ENCODE assay signal across 8 cellular contexts in genomic region chr9:72586388-72587160, GRCh38.
DNase-seq lines count a peak whose midpoint lies in the region; TF ChIP-seq lines count a peak whose summit lies in the region.

No MANE protein-coding gene starts in this region.

- H3K4me1 Mint-ChIP-seq in activated CD4-positive, alpha-beta T cell treated with anti-CD3 and anti-CD28 coated beads, Interleukin-2, amount 10 ng/mL, durations not matched to agents 7 days and 5 days: peaks cover 29% of the 10 kb centered on the region

- no peak overlapping the region for H3K27ac ChIP-seq in ascending aorta

- H3K4me1 ChIP-seq in ascending aorta: peaks cover 0 to 4% of the 10 kb centered on the region in 2 donors

- peaks cover 3% of the 10 kb centered on the region for H3K27me3 Mint-ChIP-seq in activated CD4-positive, alpha-beta T cell treated with anti-CD3 and anti-CD28 coated beads, Interleukin-2, amount 10 ng/mL, durations not matched to agents 7 days and 5 days

- peak; percentile 40 for DNase-seq in NK-92 treated with Interleukin-12 subunit alpha and Interleukin-12 subunit beta, amount 100 ng/mL, for 24 hours (lab: John Stamatoyannopoulos, UW)
- DNase-seq in NK-92 (lab: John Stamatoyannopoulos, UW; ENCODE audit: unreplicated experiment) (no peak), HS-5 (ENCODE audit: low read depth) (peak; percentile 76), foreskin fibroblast (peak; percentile 84 to 86), stromal cell of bone marrow (ENCODE audit: low read depth) (peak; percentile 68), ascending aorta (ENCODE audit: low spot score in 2 of 2) (no peak), NCI-H1694 (lab: John Stamatoyannopoulos, UW) (no peak)
- peak; percentile 10 for DNase-seq in activated CD4-positive, alpha-beta T cell treated with anti-CD3 and anti-CD28 coated beads, Interleukin-2, amount 10 ng/mL, durations not matched to agents 7 days and 5 days

- no peaks in the 10 kb centered on the region for H3K27me3 ChIP-seq in ascending aorta

- H3K36me3 Mint-ChIP-seq in activated CD4-positive, alpha-beta T cell treated with anti-CD3 and anti-CD28 coated beads, Interleukin-2, amount 10 ng/mL, durations not matched to agents 7 days and 5 days (ENCODE audit: low read depth): peaks cover 4% of the 10 kb centered on the region

- POLR2A ChIA-PET in activated CD4-positive, alpha-beta T cell treated with anti-CD3 and anti-CD28 coated beads, Interleukin-2, amount 10 ng/mL, durations not matched to agents 7 days and 5 days (lab: Charles Lee): no interaction called here

- H3K9me3 Mint-ChIP-seq in activated CD4-positive, alpha-beta T cell treated with anti-CD3 and anti-CD28 coated beads, Interleukin-2, amount 10 ng/mL, durations not matched to agents 7 days and 5 days: peaks cover 3% of the 10 kb centered on the region

- H3K36me3 ChIP-seq in ascending aorta: no peaks in the 10 kb centered on the region

- no peaks in the 10 kb centered on the region for H3K9me3 ChIP-seq in ascending aorta

- intact Hi-C loops in ascending aorta (cut with DNase I): no loop called here

- no peak overlapping the region for H3K27ac Mint-ChIP-seq in activated CD4-positive, alpha-beta T cell treated with anti-CD3 and anti-CD28 coated beads, Interleukin-2, amount 10 ng/mL, durations not matched to agents 7 days and 5 days

- H3K4me3 Mint-ChIP-seq in activated CD4-positive, alpha-beta T cell treated with anti-CD3 and anti-CD28 coated beads, Interleukin-2, amount 10 ng/mL, durations not matched to agents 7 days and 5 days: no peak overlapping the region

- CTCF ChIA-PET in activated CD4-positive, alpha-beta T cell treated with anti-CD3 and anti-CD28 coated beads, Interleukin-2, amount 10 ng/mL, durations not matched to agents 7 days and 5 days (lab: Charles Lee): interaction anchor here (1.5 kb wide), 1 partner anchor 11 kb away, joined by 6 read pairs; no protein-coding TSS in a partner anchor

- no peak overlapping the region for H3K4me3 ChIP-seq in foreskin fibroblast (ENCODE audit: low read depth in 1 of 2, low read length in 2 of 2)
- no peak overlapping the region for H3K4me3 ChIP-seq in ascending aorta

- TF ChIP-seq CTCF in foreskin fibroblast (IDR thresholded peaks at IDR 0.05; ENCODE audit: low read depth, low read length): no peak
- TF ChIP-seq CTCF in ascending aorta (IDR thresholded peaks at IDR 0.05): no peak

Comparison
In these comparisons a context has a peak if more than half of its experiments do, and no peak if none do; other contexts are left out.
1. DNase-seq: peak in NK-92 treated with Interleukin-12 subunit alpha and Interleukin-12 subunit beta, amount 100 ng/mL, for 24 hours (single experiment), HS-5 (single experiment), activated CD4-positive, alpha-beta T cell treated with anti-CD3 and anti-CD28 coated beads, Interleukin-2, amount 10 ng/mL, durations not matched to agents 7 days and 5 days (single experiment), foreskin fibroblast (2 of 2) and stromal cell of bone marrow (single experiment); none in NK-92 (single experiment), ascending aorta (0 of 2) and NCI-H1694 (single experiment).